Comparison of ENCODE assay signal across 18 cellular contexts in the genomic region with DNA sequence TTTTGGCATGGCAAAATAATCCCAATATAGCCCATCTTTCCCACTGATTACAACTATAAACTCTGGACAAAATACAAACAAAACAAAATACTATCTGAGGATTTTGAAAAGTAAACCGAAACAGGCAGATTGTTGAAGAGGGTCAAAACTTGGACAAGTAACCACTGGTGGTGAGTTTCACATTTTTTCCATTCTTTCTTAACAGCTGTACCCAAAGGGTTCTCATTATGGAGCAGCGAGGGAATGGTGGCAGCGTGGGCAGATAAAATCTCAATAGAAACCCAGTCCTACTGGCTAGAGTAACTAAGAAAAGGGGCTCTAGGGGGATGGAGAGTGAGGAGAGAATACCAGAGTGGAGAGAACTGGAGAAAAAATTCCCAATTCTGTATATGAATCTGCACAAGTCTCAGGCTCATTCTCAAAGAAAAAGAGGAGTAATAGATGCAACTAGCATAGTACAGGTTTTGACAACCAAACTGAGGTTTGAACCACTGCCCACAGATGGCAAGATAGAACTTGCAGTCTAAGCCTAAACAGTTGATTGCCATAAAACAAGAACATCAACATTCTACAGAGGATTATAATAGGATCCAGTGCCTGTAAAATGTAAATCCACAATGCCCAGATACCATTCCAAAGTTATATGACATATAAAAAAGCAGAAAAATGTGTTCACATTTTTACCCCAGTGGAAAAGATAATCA.
DNase-seq lines count a peak whose midpoint lies in the region; ATAC-seq and TF ChIP-seq lines count a peak whose summit lies in the region.
"Had no signal": no experiment of that assay in that cellular context is flagged by ENCODE, and none has a peak within 500 bp of the region (broad histone marks: within the 10 kb centered on the region; RNA-seq: fewer than 3 reads in every experiment).

No MANE protein-coding gene starts in this region.

- H2AFZ ChIP-seq in mammary epithelial cell (ENCODE audit: low read depth, low read length): peak overlapping the region; percentile 70
- H2AFZ ChIP-seq: GM23338 had no signal

- 22% methylated on average over 3 of the region's 3 CpGs for WGBS in mammary epithelial cell (ENCODE audit: low coverage, missing lambda C conversion rate)

- TF ChIP-seq CTCF in mammary epithelial cell (conservative IDR thresholded peaks at IDR 0.05 in 1 of 2, IDR thresholded peaks at IDR 0.05 in 1 of 2; ENCODE audit: extremely low read depth in 1 of 2, insufficient read depth in 1 of 2, low read depth in 1 of 2, low read length in 2 of 2) (no peak), breast epithelium (IDR thresholded peaks at IDR 0.05) (no peak), astrocyte of the spinal cord (IDR thresholded peaks at IDR 0.05; ENCODE audit: low read depth, low read length) (no peak)

- no peaks in the 10 kb centered on the region for H3K79me2 ChIP-seq in mammary epithelial cell (ENCODE audit: insufficient read depth, low read length)

- dilution Hi-C loops in mammary epithelial cell (cut with HindIII; ENCODE audit: low sequenced_read_pairs): no loop called here

- H3K9ac ChIP-seq in mammary epithelial cell (ENCODE audit: insufficient read depth, low read length): no peak overlapping the region

- no peaks in the 10 kb centered on the region for H4K20me1 ChIP-seq in mammary epithelial cell (ENCODE audit: insufficient read depth, low read length)

- H3K27me3 ChIP-seq in mammary epithelial cell (ENCODE audit: insufficient read depth, low read length) (no peaks in the 10 kb centered on the region), breast epithelium (no peaks in the 10 kb centered on the region)
- H3K27me3 ChIP-seq: BE2C had no signal

- intact Hi-C loops in mammary epithelial cell (cut with micrococcal nuclease): no loop called here
- intact Hi-C loops in breast epithelium (cut with DNase I; ENCODE audit: low total_unique reads): no loop called here

- peak overlapping the region; percentile 16 for H3K27ac Mint-ChIP-seq in stimulated activated effector memory CD8-positive, alpha-beta T cell treated with anti-CD3 and anti-CD28 coated beads, Interleukin-12 subunit alpha, Interleukin-12 subunit beta, amount 100 ng/mL, for 72 hours
- no peak overlapping the region for H3K27ac Mint-ChIP-seq in activated CD4-positive, alpha-beta memory T cell treated with anti-CD3 and anti-CD28 coated beads, Interleukin-2, amount 10 ng/mL, durations not matched to agents 7 days and 5 days
- H3K27ac Mint-ChIP-seq: CD4-positive, alpha-beta T cell; GM23338 had no signal

- H3K9me3 ChIP-seq in mammary epithelial cell (replicated peaks; ENCODE audit: insufficient read depth, low read length) (no peaks in the 10 kb centered on the region), breast epithelium (no peaks in the 10 kb centered on the region)
- H3K9me3 ChIP-seq: BE2C had no signal

- H3K4me1 ChIP-seq in mammary epithelial cell (ENCODE audit: insufficient read depth, low read length) (peaks cover 8% of the 10 kb centered on the region), breast epithelium (no peaks in the 10 kb centered on the region)

- no peaks in the 10 kb centered on the region for H3K36me3 Mint-ChIP-seq in stimulated activated effector memory CD8-positive, alpha-beta T cell treated with anti-CD3 and anti-CD28 coated beads, Interleukin-12 subunit alpha, Interleukin-12 subunit beta, amount 100 ng/mL, for 72 hours
- no peaks in the 10 kb centered on the region for H3K36me3 Mint-ChIP-seq in activated CD4-positive, alpha-beta memory T cell treated with anti-CD3 and anti-CD28 coated beads, Interleukin-2, amount 10 ng/mL, durations not matched to agents 7 days and 5 days (ENCODE audit: low read depth)

- in situ Hi-C loops in mammary epithelial cell (cut with MboI; ENCODE audit: low sequenced_read_pairs in 2 of 2) (no loop called here), astrocyte of the spinal cord (cut with HindIII; ENCODE audit: low sequenced_read_pairs) (no loop called here)

- H3K4me1 Mint-ChIP-seq in stimulated activated effector memory CD8-positive, alpha-beta T cell treated with anti-CD3 and anti-CD28 coated beads, Interleukin-12 subunit alpha, Interleukin-12 subunit beta, amount 100 ng/mL, for 72 hours: peaks cover 55% of the 10 kb centered on the region
- H3K4me1 Mint-ChIP-seq in activated CD4-positive, alpha-beta memory T cell treated with anti-CD3 and anti-CD28 coated beads, Interleukin-2, amount 10 ng/mL, durations not matched to agents 7 days and 5 days: no peaks in the 10 kb centered on the region
- H3K4me1 Mint-ChIP-seq: GM23338 had no signal

- H3K27ac ChIP-seq in mammary epithelial cell (ENCODE audit: insufficient read depth, low read depth, low read length): no peak overlapping the region
- no peak overlapping the region for H3K27ac ChIP-seq in breast epithelium
- H3K27ac ChIP-seq: 22Rv1 had no signal

- no TSS peak for BruUV-seq in mammary epithelial cell (replicated peaks; lab: Mats Ljungman, UMichigan)

- no peak overlapping the region for H3K4me3 Mint-ChIP-seq in stimulated activated effector memory CD8-positive, alpha-beta T cell treated with anti-CD3 and anti-CD28 coated beads, Interleukin-12 subunit alpha, Interleukin-12 subunit beta, amount 100 ng/mL, for 72 hours
- H3K4me3 Mint-ChIP-seq in activated CD4-positive, alpha-beta memory T cell treated with anti-CD3 and anti-CD28 coated beads, Interleukin-2, amount 10 ng/mL, durations not matched to agents 7 days and 5 days: no peak overlapping the region
- H3K4me3 Mint-ChIP-seq: CD4-positive, alpha-beta T cell; GM23338 had no signal

- DNase-seq in mammary epithelial cell: peak; percentile 82
- no peak for DNase-seq in breast epithelium (ENCODE audit: low spot score in 2 of 2)
- DNase-seq in astrocyte of the spinal cord (ENCODE audit: low read depth, low spot score): peak; percentile 5
- DNase-seq in iris pigment epithelial cell (ENCODE audit: low read depth): peak; percentile 11
- no peak for DNase-seq in stimulated activated effector memory CD8-positive, alpha-beta T cell treated with anti-CD3 and anti-CD28 coated beads, Interleukin-12 subunit alpha, Interleukin-12 subunit beta, amount 100 ng/mL, for 72 hours (ENCODE audit: low spot score in 2 of 2)
- no peak for DNase-seq in activated CD4-positive, alpha-beta memory T cell treated with anti-CD3 and anti-CD28 coated beads, Interleukin-2, amount 10 ng/mL, durations not matched to agents 7 days and 5 days
- DNase-seq in T1000 (lab: John Stamatoyannopoulos, UW): no peak
- DNase-seq: BE2C; CD4-positive, alpha-beta T cell; NCI-H1048; NCI-H1436 treated with DMSO at 0.1 percent for 48 hours; NCI-H2029 treated with DMSO at 0.1 percent for 48 hours; NCI-H510A; NCI-H774 had no signal

- H3K36me3 ChIP-seq in mammary epithelial cell (ENCODE audit: insufficient read depth, low read length) (no peaks in the 10 kb centered on the region), breast epithelium (no peaks in the 10 kb centered on the region)
- H3K36me3 ChIP-seq: BE2C had no signal

- TF ChIP-seq POLR2A in breast epithelium (IDR thresholded peaks at IDR 0.05): no peak

- no peaks in the 10 kb centered on the region for H3K9me3 Mint-ChIP-seq in stimulated activated effector memory CD8-positive, alpha-beta T cell treated with anti-CD3 and anti-CD28 coated beads, Interleukin-12 subunit alpha, Interleukin-12 subunit beta, amount 100 ng/mL, for 72 hours
- peaks cover 5% of the 10 kb centered on the region for H3K9me3 Mint-ChIP-seq in activated CD4-positive, alpha-beta memory T cell treated with anti-CD3 and anti-CD28 coated beads, Interleukin-2, amount 10 ng/mL, durations not matched to agents 7 days and 5 days
- H3K9me3 Mint-ChIP-seq: CD4-positive, alpha-beta T cell had no signal

- POLR2A ChIA-PET in activated CD4-positive, alpha-beta memory T cell treated with anti-CD3 and anti-CD28 coated beads, Interleukin-2, amount 10 ng/mL, durations not matched to agents 7 days and 5 days (lab: Charles Lee): no interaction called here

- H3K27me3 Mint-ChIP-seq in activated CD4-positive, alpha-beta memory T cell treated with anti-CD3 and anti-CD28 coated beads, Interleukin-2, amount 10 ng/mL, durations not matched to agents 7 days and 5 days: peaks cover 24% of the 10 kb centered on the region
- H3K27me3 Mint-ChIP-seq: CD4-positive, alpha-beta T cell had no signal

- ATAC-seq in stimulated activated effector memory CD8-positive, alpha-beta T cell treated with anti-CD3 and anti-CD28 coated beads, Interleukin-12 subunit alpha, Interleukin-12 subunit beta, amount 100 ng/mL, for 72 hours: no peak
- no peak for ATAC-seq in GM19023 (IDR thresholded peaks at IDR 0.05; ENCODE audit: unreplicated experiment)
- ATAC-seq: GM23338, K562 had no signal

- CTCF ChIA-PET in mammary epithelial cell (lab: Charles Lee; ENCODE audit: low non-redundant PET): no interaction called here
- CTCF ChIA-PET in activated CD4-positive, alpha-beta memory T cell treated with anti-CD3 and anti-CD28 coated beads, Interleukin-2, amount 10 ng/mL, durations not matched to agents 7 days and 5 days (lab: Charles Lee): no interaction called here

- H3K4me2 ChIP-seq in mammary epithelial cell (ENCODE audit: insufficient read depth, low read depth, low read length): peak overlapping the region; percentile 57
- H3K4me2 ChIP-seq: GM23338 had no signal

- H3K4me3 ChIP-seq in mammary epithelial cell (replicated peaks in 1 of 3; ENCODE audit: insufficient read depth in 1 of 3, low read depth in 2 of 3, low read length in 3 of 3): no peak overlapping the region
- no peak overlapping the region for H3K4me3 ChIP-seq in breast epithelium
- H3K4me3 ChIP-seq in astrocyte of the spinal cord (ENCODE audit: low read depth, low read length): no peak overlapping the region
- H3K4me3 ChIP-seq: GM23338, K562 had no signal

Comparison
In these comparisons a context has a peak if more than half of its experiments do, and no peak if none do; other contexts are left out.
1. DNase-seq: peak in mammary epithelial cell (single experiment), astrocyte of the spinal cord (single experiment) and iris pigment epithelial cell (single experiment); none in breast epithelium (0 of 2), stimulated activated effector memory CD8-positive, alpha-beta T cell treated with anti-CD3 and anti-CD28 coated beads, Interleukin-12 subunit alpha, Interleukin-12 subunit beta, amount 100 ng/mL, for 72 hours (0 of 2), activated CD4-positive, alpha-beta memory T cell treated with anti-CD3 and anti-CD28 coated beads, Interleukin-2, amount 10 ng/mL, durations not matched to agents 7 days and 5 days (single experiment) and T1000 (single experiment).